ENCODE assay signal across 18 cellular contexts in genomic region chr3:16086690-16087089, GRCh38.
DNase-seq lines count a peak whose midpoint lies in the region; FAIRE-seq and TF ChIP-seq lines count a peak whose summit lies in the region.
"Had no signal": no experiment of that assay in that cellular context is flagged by ENCODE, and none has a peak within 500 bp of the region (broad histone marks: within the 10 kb centered on the region; RNA-seq: fewer than 3 reads in every experiment).

No MANE protein-coding gene starts in this region.

- no peaks in the 10 kb centered on the region for H3K36me3 ChIP-seq in osteoblast (ENCODE audit: insufficient read depth, low read length)
- H3K36me3 ChIP-seq: BE2C, HAP-1, Peyer's patch had no signal

- H3K27ac ChIP-seq in H9 (ENCODE audit: insufficient read length, low read depth, low read length) (no peak overlapping the region), caudate nucleus (ENCODE audit: low read depth, low read length) (peak overlapping the region; percentile 95), layer of hippocampus (ENCODE audit: low read depth, low read length) (peak overlapping the region; percentile 91), osteoblast (ENCODE audit: low read depth, low read length) (no peak overlapping the region)
- H3K27ac ChIP-seq: KMS-11 had no signal

- no peak overlapping the region for H2AFZ ChIP-seq in H9 (ENCODE audit: low read length)
- H2AFZ ChIP-seq in osteoblast (ENCODE audit: low read length), result peak overlapping the region; percentile 8

- H2BK5ac ChIP-seq in H9 (ENCODE audit: insufficient read length, low read length), result no peak overlapping the region

- no peaks in the 10 kb centered on the region for H3K79me1 ChIP-seq in H9 (ENCODE audit: insufficient read depth, low read depth, low read length, poor library complexity, severe bottlenecking)

- H2BK20ac ChIP-seq in H9 (ENCODE audit: low read depth, low read length, poor library complexity, severe bottlenecking), result no peak overlapping the region

- H3K4ac ChIP-seq in H9 (ENCODE audit: low read depth, low read length), result no peak overlapping the region

- DNase-seq in H9, result peak; percentile 38
- DNase-seq in caudate nucleus (lab: John Stamatoyannopoulos, UW), result no peak
- no peak for DNase-seq in osteoblast (ENCODE audit: insufficient read length, low spot score, missing footprints)
- no peak for DNase-seq in activated effector memory CD4-positive, alpha-beta T cell treated with anti-CD3 and anti-CD28 coated beads, Interleukin-2, amount 50 U/mL, for 16 hours
- no peak for DNase-seq in DMS79 treated with DMSO at 0.1 percent for 48 hours (lab: John Stamatoyannopoulos, UW)
- no peak for DNase-seq in frontal cortex (ENCODE audit: low spot score in 2 of 2)
- no peak for DNase-seq in middle frontal gyrus (ENCODE audit: extremely low spot score, low spot score)
- DNase-seq: BE2C, NCI-H1105, NCI-H2029 treated with DMSO at 0.1 percent for 48 hours, NCI-H2171, NCI-H524 treated with DMSO at 0.1 percent for 48 hours, Peyer's patch had no signal

- H3K27me3 ChIP-seq in H9 (ENCODE audit: insufficient read depth, low read length) (no peaks in the 10 kb centered on the region), layer of hippocampus (ENCODE audit: control insufficient read depth, insufficient read depth, low read length) (no peaks in the 10 kb centered on the region), osteoblast (ENCODE audit: insufficient read depth, low read length) (no peaks in the 10 kb centered on the region)
- H3K27me3 ChIP-seq: BE2C, Peyer's patch had no signal

- H2BK120ac ChIP-seq in H9 (ENCODE audit: low read depth, low read length, poor library complexity, severe bottlenecking), result no peak overlapping the region

- WGBS in H9 (ENCODE audit: extremely low coverage, insufficient read length, low lambda C conversion rate), result no CpG with 5 or more reads among the region's 1 CpG

- no peak overlapping the region for H2BK15ac ChIP-seq in H9 (ENCODE audit: low read depth, low read length)

- H3K4me1 ChIP-seq in H9 (ENCODE audit: insufficient read depth, low read length) (no peaks in the 10 kb centered on the region), osteoblast (ENCODE audit: insufficient read depth, low read length) (peaks cover 42% of the 10 kb centered on the region)
- H3K4me1 ChIP-seq: BE2C, HAP-1 had no signal

- peaks cover 17 to 28% of the 10 kb centered on the region in 2 experiments for H3K9me3 Mint-ChIP-seq in H9

- no peak for TF ChIP-seq CTCF in H9 (conservative IDR thresholded peaks at IDR 0.05)
- TF ChIP-seq CTCF in osteoblast (IDR thresholded peaks at IDR 0.05; ENCODE audit: extremely low read depth, low read depth, low read length), result no peak

- no peaks in the 10 kb centered on the region for H4K20me1 ChIP-seq in H9 (ENCODE audit: control insufficient read depth, insufficient read depth, insufficient read length)
- no peaks in the 10 kb centered on the region for H4K20me1 ChIP-seq in osteoblast (ENCODE audit: insufficient read depth, low read length)

- no peaks in the 10 kb centered on the region for H3K23me2 ChIP-seq in H9 (ENCODE audit: insufficient read length, low read depth, low read length, poor library complexity, severe bottlenecking)

- no peak overlapping the region for H2AK5ac ChIP-seq in H9 (ENCODE audit: insufficient read length, low read length)

- no peak overlapping the region for H3K4me3 ChIP-seq in osteoblast (ENCODE audit: insufficient read depth, low read length)
- H3K4me3 ChIP-seq: HAP-1, Peyer's patch had no signal

- no peak for FAIRE-seq in frontal cortex (lab: Jason Lieb, UNC)
- FAIRE-seq: A204.1, HTR-8/SVneo had no signal

- no peak overlapping the region for H3T11ph ChIP-seq in H9 (ENCODE audit: low read length)

- H4K91ac ChIP-seq in H9 (ENCODE audit: insufficient read length, low read depth, low read length), result no peak overlapping the region

- H3K27ac Mint-ChIP-seq in H9, result no peak overlapping the region; a peak in 1 of 7 replicates

- H3K79me2 ChIP-seq in H9 (ENCODE audit: insufficient read depth, low read length) (no peaks in the 10 kb centered on the region), osteoblast (ENCODE audit: insufficient read depth, low read length) (no peaks in the 10 kb centered on the region)

- no peak overlapping the region for H3K23ac ChIP-seq in H9 (ENCODE audit: insufficient read length, low read depth, low read length)

- peaks cover 4% of the 10 kb centered on the region for H3K27me3 Mint-ChIP-seq in H9 (ENCODE audit: low read depth)

- H3K14ac ChIP-seq in H9 (ENCODE audit: insufficient read depth, low read length), result no peak overlapping the region

- H4K5ac ChIP-seq in H9 (ENCODE audit: insufficient read length, low read depth, low read length), result no peak overlapping the region

- H3K9ac ChIP-seq in H9 (ENCODE audit: extremely low read depth, insufficient read length, low read length), result no peak overlapping the region
- H3K9ac ChIP-seq: KMS-11 had no signal

- no peak overlapping the region for H2BK12ac ChIP-seq in H9 (ENCODE audit: insufficient read length, low read depth, low read length)

- no peak overlapping the region for H3K4me3 Mint-ChIP-seq in H9

- H3K9me3 ChIP-seq in H9 (ENCODE audit: control insufficient read depth, low read depth, low read length) (peaks cover 11% of the 10 kb centered on the region), osteoblast (ENCODE audit: low read depth, low read length) (no peaks in the 10 kb centered on the region)
- H3K9me3 ChIP-seq: BE2C, HAP-1 had no signal

- no peak overlapping the region for H3K4me2 ChIP-seq in H9 (ENCODE audit: insufficient read depth, insufficient read length, low read length)
- H3K4me2 ChIP-seq in osteoblast (ENCODE audit: insufficient read depth, low read length), result no peak overlapping the region
- H3K4me2 ChIP-seq: KMS-11 had no signal

- H3K56ac ChIP-seq in H9 (ENCODE audit: insufficient read length, low read depth, low read length), result no peak overlapping the region

- H3K36me3 Mint-ChIP-seq in H9 (ENCODE audit: insufficient read depth in 1 of 3, low read depth in 3 of 3), result peaks cover 8 to 11% (median 9%) of the 10 kb centered on the region in 3 experiments; a peak in 6 of 7 replicates

- peak overlapping the region; percentile 26 for H3K18ac ChIP-seq in H9 (ENCODE audit: insufficient read length, low read depth, low read length)

- no peaks in the 10 kb centered on the region for H3K4me1 Mint-ChIP-seq in H9

- no peak overlapping the region for H4K8ac ChIP-seq in H9 (replicated peaks; ENCODE audit: insufficient read length, low read depth, low read length)

Comparison
In these comparisons a context has a peak if more than half of its experiments do, and no peak if none do; other contexts are left out.
1. H3K27ac ChIP-seq: peak in caudate nucleus (single experiment) and layer of hippocampus (single experiment); none in H9 (single experiment) and osteoblast (single experiment).